In genomic region chr7:155576416-155576815, GRCh38 we compare ENCODE assay signal across 18 cellular contexts. TPM values are rescaled to one million over a fixed set of nuclear protein-coding genes. Genes with fewer than 3 reads are reported as not detected.
DNase-seq lines count a peak whose midpoint lies in the region; ATAC-seq and TF ChIP-seq lines count a peak whose summit lies in the region.
"Had no signal": no experiment of that assay in that cellular context is flagged by ENCODE, and none has a peak within 500 bp of the region (broad histone marks: within the 10 kb centered on the region; RNA-seq: fewer than 3 reads in every experiment).

No MANE protein-coding gene starts in this region.

- no peak overlapping the region for H3K9ac ChIP-seq in duodenal mucosa (ENCODE audit: low read depth in 1 of 2, low read length in 2 of 2)
- H3K9ac ChIP-seq: BLaER1 treated with 17β-estradiol and CSF1 and Interleukin-3, amounts not matched to agents 10 nM and 100 nM had no signal

- WGBS in upper lobe of left lung, 2 donors: 53 to 70% methylated on average over 19 to 20 of the region's 20 CpGs
- WGBS in lower leg skin, 2 donors: 57 to 59% methylated on average over 20 of the region's 20 CpGs

- peaks cover 0 to 4% of the 10 kb centered on the region in 2 donors for H3K4me1 ChIP-seq in duodenal mucosa (ENCODE audit: control insufficient read depth in 1 of 2, insufficient read depth in 2 of 2, low read length in 2 of 2)
- peaks cover 0 to 6% (median 0%) of the 10 kb centered on the region in 4 donors for H3K4me1 ChIP-seq in upper lobe of left lung

- no peak for TF ChIP-seq CTCF in upper lobe of left lung (IDR thresholded peaks at IDR 0.05)
- TF ChIP-seq CTCF in lower leg skin (IDR thresholded peaks at IDR 0.05): no peak

- peak overlapping the region; percentile 53 to 56 for H3K4me3 ChIP-seq in duodenal mucosa (ENCODE audit: low read depth in 1 of 2, low read length in 2 of 2)
- peak overlapping the region in 2 of 4 donors; percentile 1 to 5 for H3K4me3 ChIP-seq in upper lobe of left lung
- no peak overlapping the region for H3K4me3 ChIP-seq in lower leg skin (ENCODE audit: low read depth, poor library complexity, severe bottlenecking)
- H3K4me3 ChIP-seq: BLaER1 treated with 17β-estradiol and CSF1 and Interleukin-3, amounts not matched to agents 10 nM and 100 nM had no signal

- no peaks in the 10 kb centered on the region for H3K27me3 ChIP-seq in duodenal mucosa (ENCODE audit: control insufficient read depth in 1 of 2, insufficient read depth in 2 of 2, low read length in 2 of 2)
- no peaks in the 10 kb centered on the region for H3K27me3 ChIP-seq in upper lobe of left lung
- H3K27me3 ChIP-seq: BLaER1 treated with 17β-estradiol and CSF1 and Interleukin-3, amounts not matched to agents 10 nM and 100 nM had no signal

- no peak for TF ChIP-seq EP300 in upper lobe of left lung (IDR thresholded peaks at IDR 0.05)

- TF ChIP-seq POLR2A in upper lobe of left lung (IDR thresholded peaks at IDR 0.05) (no peak), lower leg skin (IDR thresholded peaks at IDR 0.05) (no peak)

- in situ Hi-C loops in ACHN (cut with HindIII; ENCODE audit: low pct_ligation_motif_present, low pct_unique_long_range_greater_than_20kb, low sequenced_read_pairs): loop anchor here (25.0 kb wide), 1 partner anchor 161 kb away; no protein-coding TSS in a partner anchor

- H3K36me3 ChIP-seq in duodenal mucosa (ENCODE audit: control insufficient read depth in 1 of 2, insufficient read depth in 2 of 2, low read length in 2 of 2): no peaks in the 10 kb centered on the region
- H3K36me3 ChIP-seq in upper lobe of left lung: no peaks in the 10 kb centered on the region
- H3K36me3 ChIP-seq: BLaER1 treated with 17β-estradiol and CSF1 and Interleukin-3, amounts not matched to agents 10 nM and 100 nM had no signal

- peak; percentile 47 for DNase-seq in activated effector memory CD4-positive, alpha-beta T cell treated with anti-CD3 and anti-CD28 coated beads, Interleukin-2, amount 50 U/mL, for 16 hours
- DNase-seq in activated effector memory CD4-positive, alpha-beta T cell treated with Interleukin-2 at 50 U/mL for 16 hours: no peak
- DNase-seq in mesenteric fat pad (ENCODE audit: low spot score) (peak; percentile 41), upper lobe of left lung (peak; percentile 64 to 80), lower leg skin (ENCODE audit: low spot score in 2 of 2) (no peak), ACHN (no peak), NCI-H510A treated with DMSO at 0.1 percent for 48 hours (lab: John Stamatoyannopoulos, UW) (no peak)
- DNase-seq: DMS153, EL, NCI-H146, NCI-H2081 treated with DMSO at 0.1 percent for 48 hours, NCI-H226, NCI-H69, PC-3 had no signal

- H3K27ac ChIP-seq in duodenal mucosa (ENCODE audit: low read depth, low read length): no peak overlapping the region
- H3K27ac ChIP-seq in upper lobe of left lung: no peak overlapping the region
- H3K27ac ChIP-seq: 22Rv1; BLaER1 treated with 17β-estradiol and CSF1 and Interleukin-3, amounts not matched to agents 10 nM and 100 nM had no signal

- H3K9me3 ChIP-seq in duodenal mucosa (ENCODE audit: control insufficient read depth in 1 of 2, low read length in 2 of 2) (no peaks in the 10 kb centered on the region), upper lobe of left lung (no peaks in the 10 kb centered on the region)
- H3K9me3 ChIP-seq: BLaER1 treated with 17β-estradiol and CSF1 and Interleukin-3, amounts not matched to agents 10 nM and 100 nM had no signal

- peak; percentile 38 to 74 for ATAC-seq in upper lobe of left lung (ENCODE audit: low FRiP score in 2 of 2)

- intact Hi-C loops in lower leg skin (cut with DNase I; ENCODE audit: low total_unique reads): no loop called here

RNA-seq across cellular contexts. Expression of gene CNPY1, which starts 30.1 kb away (rescaled TPM):
- total RNA-seq in mesenteric fat pad (not detected), upper lobe of left lung (not detected), lower leg skin (not detected)
- total RNA-seq: H1, PC-3 had no signal

Comparison
In these comparisons a context has a peak if more than half of its experiments do, and no peak if none do; other contexts are left out.
1. DNase-seq: peak in activated effector memory CD4-positive, alpha-beta T cell treated with anti-CD3 and anti-CD28 coated beads, Interleukin-2, amount 50 U/mL, for 16 hours (single experiment), mesenteric fat pad (single experiment) and upper lobe of left lung (2 of 2); none in activated effector memory CD4-positive, alpha-beta T cell treated with Interleukin-2 at 50 U/mL for 16 hours (single experiment), lower leg skin (0 of 2), ACHN (single experiment) and NCI-H510A treated with DMSO at 0.1 percent for 48 hours (single experiment).